ENCODE assay signal across 22 cellular contexts in the genomic region with DNA sequence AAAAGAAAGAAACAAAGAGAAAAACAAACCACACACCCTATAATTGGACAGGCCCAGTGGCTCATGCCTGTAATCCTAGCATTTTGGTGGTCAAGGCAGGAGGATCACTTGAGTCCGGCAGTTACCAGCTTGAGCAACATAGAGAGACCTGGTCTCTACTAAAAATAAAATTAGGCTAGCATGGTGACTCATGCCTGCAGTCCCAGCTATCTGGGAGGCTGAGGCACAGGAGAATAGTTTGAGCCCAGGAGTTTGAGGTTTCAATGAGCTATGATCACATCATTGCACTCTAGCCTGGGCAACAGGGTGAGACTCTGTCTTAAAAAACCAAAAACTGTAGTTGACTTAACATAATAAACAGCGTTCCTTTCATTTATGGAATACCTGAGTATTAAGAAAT.
DNase-seq lines count a peak whose midpoint lies in the region; ATAC-seq, FAIRE-seq and TF ChIP-seq lines count a peak whose summit lies in the region.
"Had no signal": no experiment of that assay in that cellular context is flagged by ENCODE, and none has a peak within 500 bp of the region (broad histone marks: within the 10 kb centered on the region; RNA-seq: fewer than 3 reads in every experiment).

No MANE protein-coding gene starts in this region.

- H3K79me2 ChIP-seq in GM23248 (ENCODE audit: insufficient read depth): no peaks in the 10 kb centered on the region
- no peaks in the 10 kb centered on the region for H3K79me2 ChIP-seq in astrocyte (ENCODE audit: insufficient read depth, low read length)

- peaks cover 1% of the 10 kb centered on the region; the same call in 1 of the 2 replicates for H3K4me1 ChIP-seq in GM23248 (ENCODE audit: insufficient read depth)
- H3K4me1 ChIP-seq in astrocyte (ENCODE audit: insufficient read depth, low read length): peaks cover 6% of the 10 kb centered on the region
- H3K4me1 ChIP-seq: right lobe of liver, tibial artery had no signal

- no peaks in the 10 kb centered on the region for H3K27me3 Mint-ChIP-seq in astrocyte (ENCODE audit: low read depth, unreplicated experiment)
- no peaks in the 10 kb centered on the region for H3K27me3 Mint-ChIP-seq in natural killer cell (ENCODE audit: low read depth in 2 of 2)
- H3K27me3 Mint-ChIP-seq: activated naive CD8-positive, alpha-beta T cell treated with anti-CD3 and anti-CD28 coated beads for 36 hours; stimulated activated memory B cell treated with anti-CD40 and anti-IgM and Interleukin-4, amounts not matched to agents 10 μg/mL and 1 μg/mL and 100 μg/mL, for 72 hours had no signal

- H3K27me3 ChIP-seq in GM23248 (replicated peaks; ENCODE audit: insufficient read depth) (no peaks in the 10 kb centered on the region), astrocyte (ENCODE audit: insufficient read depth, low read length) (no peaks in the 10 kb centered on the region)
- H3K27me3 ChIP-seq: right lobe of liver, tibial artery had no signal

- H3K36me3 ChIP-seq in GM23248 (ENCODE audit: low read depth) (no peaks in the 10 kb centered on the region), astrocyte (ENCODE audit: insufficient read depth, low read length) (no peaks in the 10 kb centered on the region)
- H3K36me3 ChIP-seq: right lobe of liver, tibial artery had no signal

- H3K27ac ChIP-seq in GM23248 (no peak overlapping the region), astrocyte (ENCODE audit: low read depth, low read length) (no peak overlapping the region)
- H3K27ac ChIP-seq: KMS-11, SK-N-MC, tibial artery had no signal

- H4K20me1 ChIP-seq in GM23248 (ENCODE audit: insufficient read depth) (no peaks in the 10 kb centered on the region), astrocyte (ENCODE audit: insufficient read depth, low read length) (no peaks in the 10 kb centered on the region)

- H2AFZ ChIP-seq in GM23248: no peak overlapping the region
- H2AFZ ChIP-seq in astrocyte (ENCODE audit: low read depth, low read length): no peak overlapping the region

- intact Hi-C loops in natural killer cell (cut with micrococcal nuclease): no loop called here

- no peaks in the 10 kb centered on the region for H3K9me3 ChIP-seq in GM23248 (ENCODE audit: low read depth)
- H3K9me3 ChIP-seq in astrocyte (ENCODE audit: insufficient read depth, low read depth, low read length): no peaks in the 10 kb centered on the region
- H3K9me3 ChIP-seq: tibial artery had no signal

- no peak overlapping the region for H3K4me2 ChIP-seq in GM23248 (ENCODE audit: unreplicated experiment)
- H3K4me2 ChIP-seq in astrocyte (ENCODE audit: low read length): peak overlapping the region; percentile 39
- H3K4me2 ChIP-seq: KMS-11 had no signal

- H3K9ac ChIP-seq in GM23248 (no peak overlapping the region), astrocyte (ENCODE audit: low read length) (no peak overlapping the region)
- H3K9ac ChIP-seq: KMS-11 had no signal

- WGBS in GM23248 (ENCODE audit: low coverage in 1 of 2, low lambda C conversion rate in 2 of 2, missing lambda C conversion rate in 2 of 2), 2 experiments: 69 to 73% methylated on average over 2 of the region's 2 CpGs

- H3K4me3 ChIP-seq in GM23248: no peak overlapping the region
- no peak overlapping the region for H3K4me3 ChIP-seq in astrocyte (ENCODE audit: insufficient read depth, low read depth, low read length)
- H3K4me3 ChIP-seq: right lobe of liver, SK-N-MC, tibial artery had no signal

- DNase-seq in GM23248 (peak; percentile 6), M059J (ENCODE audit: low read depth) (peak; percentile 79), astrocyte (ENCODE audit: low read depth) (peak; percentile 34), myocyte (ENCODE audit: low read depth) (peak; percentile 80), natural killer cell (no peak), C1 segment of cervical spinal cord (lab: John Stamatoyannopoulos, UW) (no peak)
- DNase-seq: activated CD4-positive, alpha-beta T cell treated with anti-CD3 and anti-CD28 coated beads for 1 hour; activated naive CD8-positive, alpha-beta T cell treated with anti-CD3 and anti-CD28 coated beads for 36 hours; dermis blood vessel endothelial cell; DND-41; erythroblast; NCI-H1417 treated with DMSO at 0.1 percent for 48 hours; NCI-H774; right lobe of liver; tibial artery had no signal

- in situ Hi-C loops in GM23248 (cut with MboI): no loop called here

- H3K9me3 Mint-ChIP-seq in astrocyte (ENCODE audit: unreplicated experiment) (peaks cover 3% of the 10 kb centered on the region), natural killer cell (peaks cover 0 to 8% of the 10 kb centered on the region in 2 donors)
- H3K9me3 Mint-ChIP-seq: activated T-helper 1 cell treated with anti-CD3 and anti-CD28 coated beads, Interleukin-12 subunit alpha, Interleukin-12 subunit beta, Interleukin-2, Interleukin-4 antibody, amounts not matched to agents 30 ng/mL and 10 ng/mL and 1 ng/mL, durations not matched to agents 14 hours and 24 hours and 36 hours had no signal

- H3K9me2 ChIP-seq in GM23248 (ENCODE audit: insufficient read depth): no peaks in the 10 kb centered on the region

- ATAC-seq in HG03025 (IDR thresholded peaks at IDR 0.05; ENCODE audit: low FRiP score, unreplicated experiment) (no peak), HG03432 (IDR thresholded peaks at IDR 0.05; ENCODE audit: unreplicated experiment) (no peak), natural killer cell (no peak)
- ATAC-seq: right lobe of liver; stimulated activated memory B cell treated with anti-CD40 and anti-IgM and Interleukin-4, amounts not matched to agents 10 μg/mL and 1 μg/mL and 100 μg/mL, for 72 hours had no signal

- peak; percentile 64 for FAIRE-seq in astrocyte (lab: Jason Lieb, UNC)

- H3F3A ChIP-seq in GM23248 (ENCODE audit: insufficient read depth): peaks cover 2% of the 10 kb centered on the region; the same call in 1 of the 2 replicates

- H3K4me1 Mint-ChIP-seq in astrocyte (ENCODE audit: low read depth, unreplicated experiment) (peaks cover 3% of the 10 kb centered on the region), natural killer cell (no peaks in the 10 kb centered on the region)
- H3K4me1 Mint-ChIP-seq: activated naive CD8-positive, alpha-beta T cell treated with anti-CD3 and anti-CD28 coated beads for 36 hours; brain; stimulated activated memory B cell treated with anti-CD40 and anti-IgM and Interleukin-4, amounts not matched to agents 10 μg/mL and 1 μg/mL and 100 μg/mL, for 72 hours had no signal

- TF ChIP-seq CTCF in astrocyte (IDR thresholded peaks at IDR 0.05; ENCODE audit: insufficient read depth, low read depth, low read length): no peak
- no peak for TF ChIP-seq CTCF in natural killer cell (IDR thresholded peaks at IDR 0.05)

- no peak overlapping the region for H3K27ac Mint-ChIP-seq in astrocyte (ENCODE audit: unreplicated experiment)
- H3K27ac Mint-ChIP-seq in natural killer cell: no peak overlapping the region
- H3K27ac Mint-ChIP-seq: activated naive CD8-positive, alpha-beta T cell treated with anti-CD3 and anti-CD28 coated beads for 36 hours; activated T-helper 1 cell treated with anti-CD3 and anti-CD28 coated beads, Interleukin-12 subunit alpha, Interleukin-12 subunit beta, Interleukin-2, Interleukin-4 antibody, amounts not matched to agents 30 ng/mL and 10 ng/mL and 1 ng/mL, durations not matched to agents 14 hours and 24 hours and 36 hours; brain; stimulated activated memory B cell treated with anti-CD40 and anti-IgM and Interleukin-4, amounts not matched to agents 10 μg/mL and 1 μg/mL and 100 μg/mL, for 72 hours had no signal

- H3K36me3 Mint-ChIP-seq in astrocyte (ENCODE audit: low read depth, unreplicated experiment) (no peaks in the 10 kb centered on the region), natural killer cell (no peaks in the 10 kb centered on the region)
- H3K36me3 Mint-ChIP-seq: activated naive CD8-positive, alpha-beta T cell treated with anti-CD3 and anti-CD28 coated beads for 36 hours; brain; stimulated activated memory B cell treated with anti-CD40 and anti-IgM and Interleukin-4, amounts not matched to agents 10 μg/mL and 1 μg/mL and 100 μg/mL, for 72 hours had no signal

- H3K4me3 Mint-ChIP-seq in astrocyte (ENCODE audit: unreplicated experiment) (no peak overlapping the region), natural killer cell (no peak overlapping the region)
- H3K4me3 Mint-ChIP-seq: activated naive CD8-positive, alpha-beta T cell treated with anti-CD3 and anti-CD28 coated beads for 36 hours; activated T-helper 1 cell treated with anti-CD3 and anti-CD28 coated beads, Interleukin-12 subunit alpha, Interleukin-12 subunit beta, Interleukin-2, Interleukin-4 antibody, amounts not matched to agents 30 ng/mL and 10 ng/mL and 1 ng/mL, durations not matched to agents 14 hours and 24 hours and 36 hours; brain; stimulated activated memory B cell treated with anti-CD40 and anti-IgM and Interleukin-4, amounts not matched to agents 10 μg/mL and 1 μg/mL and 100 μg/mL, for 72 hours had no signal

Comparison
In these comparisons a context has a peak if more than half of its experiments do, and no peak if none do; other contexts are left out.
1. DNase-seq: peak in GM23248 (single experiment), M059J (single experiment), astrocyte (single experiment) and myocyte (single experiment); none in natural killer cell (single experiment) and C1 segment of cervical spinal cord (0 of 14).